In genomic region chr9:2317591-2317990, GRCh38 we compare ENCODE assay signal across 20 cellular contexts.
DNase-seq lines count a peak whose midpoint lies in the region; ATAC-seq, FAIRE-seq and TF ChIP-seq lines count a peak whose summit lies in the region.
"Had no signal": no experiment of that assay in that cellular context is flagged by ENCODE, and none has a peak within 500 bp of the region (broad histone marks: within the 10 kb centered on the region; RNA-seq: fewer than 3 reads in every experiment).

No MANE protein-coding gene starts in this region.

- no peak overlapping the region for H3K23ac ChIP-seq in mesendoderm (ENCODE audit: low read length)

- H3K4ac ChIP-seq in mesendoderm (ENCODE audit: low read depth, low read length) = no peak overlapping the region

- no peak overlapping the region for H2BK120ac ChIP-seq in mesendoderm (ENCODE audit: low read depth, low read length)

- H4K5ac ChIP-seq in mesendoderm (ENCODE audit: low read length) = no peak overlapping the region

- H3K4me3 ChIP-seq in bronchial epithelial cell (ENCODE audit: low read depth, low read length) (no peak overlapping the region), mesendoderm (ENCODE audit: low read length) (no peak overlapping the region), mucosa of descending colon (no peak overlapping the region)

- H3K27me3 ChIP-seq in bronchial epithelial cell (ENCODE audit: control insufficient read depth, insufficient read depth, low read length) = no peaks in the 10 kb centered on the region
- H3K27me3 ChIP-seq in mesendoderm (ENCODE audit: insufficient read depth, low read length, poor library complexity) = no peaks in the 10 kb centered on the region
- H3K27me3 ChIP-seq: BE2C had no signal

- no peak overlapping the region for H3K18ac ChIP-seq in mesendoderm (ENCODE audit: low read length)

- ATAC-seq in GM18505 (IDR thresholded peaks at IDR 0.05; ENCODE audit: unreplicated experiment) (no peak), mucosa of descending colon (no peak)
- ATAC-seq: CD8-positive, alpha-beta T cell had no signal

- no CpG with 5 or more reads among the region's 1 CpG for WGBS in mesendoderm (ENCODE audit: extremely low coverage, insufficient coverage, low lambda C conversion rate)

- TF ChIP-seq POLR2A in GM18505 (IDR thresholded peaks at IDR 0.05; ENCODE audit: borderline replicate concordance, extremely low read depth, insufficient read depth, insufficient read length) (no peak), GM12892 (IDR thresholded peaks at IDR 0.05; ENCODE audit: low read depth, low read length) (no peak)

- no peak overlapping the region for H3K56ac ChIP-seq in mesendoderm (ENCODE audit: low read length)

- DNase-seq in ELR (ENCODE audit: low read depth) (peak; percentile 2), bronchial epithelial cell (ENCODE audit: low read depth) (no peak), mesendoderm (peak; percentile 63), mucosa of descending colon (no peak), ACHN (no peak), GM12892 (ENCODE audit: insufficient read length) (no peak)
- DNase-seq: BE2C; CD8-positive, alpha-beta T cell; DMS79; HFFc6; Kasumi-1; NCI-H1417 treated with DMSO at 0.1 percent for 48 hours; NCI-H1930; NCI-H2171; NCI-H446 treated with DMSO at 0.1 percent for 48 hours; OCI-M1; RPMI8226; SIG-M5 had no signal

- H3K9me3 ChIP-seq in mucosa of descending colon = peaks cover 20% of the 10 kb centered on the region
- H3K9me3 ChIP-seq: BE2C had no signal

- in situ Hi-C loops in ACHN (cut with HindIII; ENCODE audit: low pct_ligation_motif_present, low pct_unique_long_range_greater_than_20kb, low sequenced_read_pairs) = no loop called here

- H3K79me1 ChIP-seq in mesendoderm (ENCODE audit: low read length) = no peaks in the 10 kb centered on the region

- H3K4me2 ChIP-seq in mesendoderm (ENCODE audit: low read length) = no peak overlapping the region

- H4K8ac ChIP-seq in mesendoderm (ENCODE audit: low read depth, low read length) = no peak overlapping the region

- no peak overlapping the region for H2BK15ac ChIP-seq in mesendoderm (replicated peaks; ENCODE audit: low read depth)

- FAIRE-seq in bronchial epithelial cell (lab: Jason Lieb, UNC) (peak; percentile 83), GM12892 (lab: Jason Lieb, UNC) (no peak)
- FAIRE-seq: H54 had no signal

- intact Hi-C loops in mucosa of descending colon (cut with DNase I, micrococcal nuclease) = no loop called here

- TF ChIP-seq CTCF in bronchial epithelial cell (IDR thresholded peaks at IDR 0.05; ENCODE audit: insufficient read depth, low read length, severe bottlenecking) = no peak
- TF ChIP-seq CTCF in mucosa of descending colon (IDR thresholded peaks at IDR 0.05) = no peak

- H3K9ac ChIP-seq in mesendoderm (ENCODE audit: low read length) = no peak overlapping the region

- no peak overlapping the region for H3K27ac ChIP-seq in mesendoderm (ENCODE audit: low read depth, low read length)

- H3K4me1 ChIP-seq in mesendoderm (ENCODE audit: control insufficient read depth, low read depth, low read length) (no peaks in the 10 kb centered on the region), mucosa of descending colon (ENCODE audit: low read depth) (no peaks in the 10 kb centered on the region)
- H3K4me1 ChIP-seq: BE2C had no signal

- H3K36me3 ChIP-seq in bronchial epithelial cell (ENCODE audit: control insufficient read depth, insufficient read depth, low read length) (no peaks in the 10 kb centered on the region), mesendoderm (ENCODE audit: control insufficient read depth, insufficient read depth, low read length) (no peaks in the 10 kb centered on the region), mucosa of descending colon (ENCODE audit: low read depth) (no peaks in the 10 kb centered on the region)
- H3K36me3 ChIP-seq: BE2C had no signal

- H2BK5ac ChIP-seq in mesendoderm (ENCODE audit: low read length) = no peak overlapping the region

- no peaks in the 10 kb centered on the region for H3K79me2 ChIP-seq in mesendoderm (ENCODE audit: control insufficient read depth, insufficient read depth, low read length)

- H2AK5ac ChIP-seq in mesendoderm (ENCODE audit: low read length) = no peak overlapping the region

Comparison
In these comparisons a context has a peak if more than half of its experiments do, and no peak if none do; other contexts are left out.
1. DNase-seq: peak in ELR (single experiment) and mesendoderm (single experiment); none in bronchial epithelial cell (single experiment), mucosa of descending colon (0 of 3), ACHN (single experiment) and GM12892 (single experiment).